Comparison of ENCODE assay signal across 8 cellular contexts in the genomic region with DNA sequence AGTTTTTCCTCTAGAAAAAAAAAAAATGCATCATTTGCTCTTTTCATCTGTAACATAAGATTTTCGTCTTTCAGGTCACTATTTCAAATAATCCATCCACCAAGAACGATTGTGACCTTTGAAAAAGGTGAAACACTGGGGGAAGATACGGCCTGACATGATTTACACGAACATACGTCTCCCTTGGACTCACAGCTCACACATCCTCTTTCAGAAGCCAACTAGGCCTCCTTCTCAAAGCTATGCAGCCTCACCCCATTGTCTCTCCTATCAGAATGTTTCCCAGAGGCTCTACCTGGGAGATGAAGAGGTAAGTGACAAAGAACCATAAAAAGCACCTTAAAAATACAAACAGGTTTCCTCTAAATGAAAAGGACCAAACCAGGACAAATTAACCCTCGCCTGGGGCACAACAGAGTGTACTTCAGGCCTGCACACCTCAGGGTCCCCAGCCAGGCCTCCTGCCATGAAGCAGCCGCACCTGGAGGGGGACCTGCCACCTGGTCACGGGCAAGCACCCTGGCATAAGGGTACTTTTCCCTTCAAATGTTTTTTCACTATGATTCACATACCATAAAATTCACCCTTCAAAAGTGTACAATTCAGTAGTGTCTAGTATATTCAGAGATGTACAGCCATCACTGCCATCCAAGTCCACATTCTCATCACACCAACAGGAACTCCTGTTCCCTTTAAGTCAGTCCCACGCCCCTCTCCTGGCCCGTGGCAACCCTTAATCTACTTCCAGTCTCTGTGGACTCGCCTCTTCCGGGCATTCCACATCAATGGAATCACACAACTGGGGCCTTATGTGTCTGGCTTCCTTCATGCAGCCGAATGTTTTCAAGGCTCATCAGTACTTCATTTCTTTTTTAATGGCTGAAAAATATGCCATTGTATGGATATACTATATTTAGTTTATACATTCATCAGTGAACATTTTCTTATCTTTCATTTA. TPM values are rescaled to one million over a fixed set of nuclear protein-coding genes. Genes with fewer than 3 reads are reported as not detected.
DNase-seq lines count a peak whose midpoint lies in the region; ATAC-seq, FAIRE-seq and TF ChIP-seq lines count a peak whose summit lies in the region.

No MANE protein-coding gene starts in this region.

- H3K27me3 ChIP-seq in mesenchymal stem cell (ENCODE audit: control insufficient read depth in 1 of 2, insufficient read depth in 1 of 2, low read length in 2 of 2), result no peaks in the 10 kb centered on the region

- H2AFZ ChIP-seq in mesenchymal stem cell (ENCODE audit: low read depth, low read length), result no peak overlapping the region

- H2BK12ac ChIP-seq in mesenchymal stem cell (ENCODE audit: low read length in 2 of 2), result no peak overlapping the region

- peak overlapping the region; percentile 88 for H2AK5ac ChIP-seq in mesenchymal stem cell (ENCODE audit: low read length, severe bottlenecking)

- WGBS in mesenchymal stem cell, result 82% methylated on average over 12 of the region's 13 CpGs

- peak overlapping the region in 1 of 2 experiments; percentile 7 for H3K18ac ChIP-seq in mesenchymal stem cell (ENCODE audit: low read depth in 1 of 2, low read length in 2 of 2)

- no peak overlapping the region for H2BK15ac ChIP-seq in mesenchymal stem cell (ENCODE audit: low read depth, poor library complexity, severe bottlenecking)

- H3K4me3 ChIP-seq in AG10803 (ENCODE audit: low read length) (no peak overlapping the region), astrocyte of the spinal cord (ENCODE audit: low read depth, low read length) (no peak overlapping the region), mesenchymal stem cell (ENCODE audit: insufficient read depth in 1 of 2, low read depth in 1 of 2, low read length in 2 of 2) (peak overlapping the region in 1 of 2 experiments; percentile 39)

- in situ Hi-C loops in astrocyte of the spinal cord (cut with HindIII; ENCODE audit: low sequenced_read_pairs), result no loop called here

- peaks cover 35% of the 10 kb centered on the region for H3K4me1 ChIP-seq in mesenchymal stem cell (ENCODE audit: control insufficient read depth, insufficient read depth, low read depth, low read length)

- H3K79me1 ChIP-seq in mesenchymal stem cell (replicated peaks; ENCODE audit: low read length, poor library complexity, severe bottlenecking), result no peaks in the 10 kb centered on the region

- peak; percentile 38 for ATAC-seq in HG03354 (IDR thresholded peaks at IDR 0.05; ENCODE audit: poor library complexity, severe bottlenecking, unreplicated experiment)

- no peak overlapping the region for H2BK120ac ChIP-seq in mesenchymal stem cell (ENCODE audit: low read depth, low read length)

- peak overlapping the region; percentile 52 for H4K91ac ChIP-seq in mesenchymal stem cell (ENCODE audit: low read length)

- no peaks in the 10 kb centered on the region for H3K9me3 ChIP-seq in mesenchymal stem cell (ENCODE audit: control insufficient read depth, low read length)

- H3K9ac ChIP-seq in mesenchymal stem cell (ENCODE audit: low read length), result peak overlapping the region; percentile 72

- no peak overlapping the region for H3K4ac ChIP-seq in mesenchymal stem cell (ENCODE audit: low read depth in 1 of 2, low read length in 2 of 2)

- H3K36me3 ChIP-seq in mesenchymal stem cell (ENCODE audit: control insufficient read depth in 1 of 2, insufficient read depth in 2 of 2, low read depth in 1 of 2, low read length in 2 of 2), result peaks cover 13 to 17% of the 10 kb centered on the region in 2 experiments

- TF ChIP-seq CTCF in AG10803 (conservative IDR thresholded peaks at IDR 0.05; ENCODE audit: low read length) (no peak), astrocyte of the spinal cord (IDR thresholded peaks at IDR 0.05; ENCODE audit: low read depth, low read length) (no peak)

- no peak overlapping the region for H3K14ac ChIP-seq in mesenchymal stem cell (ENCODE audit: low read length in 2 of 2)

- peak; percentile 72 for DNase-seq in AG10803 (ENCODE audit: low read depth)
- no peak for DNase-seq in GM19239 (ENCODE audit: insufficient read length, low spot score)
- peak; percentile 48 for DNase-seq in astrocyte of the spinal cord (ENCODE audit: low read depth, low spot score)
- DNase-seq in mesenchymal stem cell, result peak; percentile 64
- DNase-seq in DMS114 treated with DMSO at 0.1 percent for 48 hours (lab: John Stamatoyannopoulos, UW; ENCODE audit: unreplicated experiment), result no peak
- DNase-seq in NCI-H1105 treated with DMSO at 0.1 percent for 48 hours (lab: John Stamatoyannopoulos, UW), result no peak
- no peak for DNase-seq in activated CD4-positive, alpha-beta T cell treated with anti-CD3 and anti-CD28 coated beads, Interleukin-2, amount 50 U/mL, for 48 hours

- H4K8ac ChIP-seq in mesenchymal stem cell (ENCODE audit: low read length), result no peak overlapping the region

- H3K27ac ChIP-seq in mesenchymal stem cell (ENCODE audit: low read length, poor library complexity, severe bottlenecking), result peak overlapping the region; percentile 85

- FAIRE-seq in GM19239 (lab: Jason Lieb, UNC), result peak; percentile 92

- peak overlapping the region; percentile 20 for H3K4me2 ChIP-seq in mesenchymal stem cell (ENCODE audit: low read length, poor library complexity, severe bottlenecking)

- peak overlapping the region; percentile 61 for H2BK5ac ChIP-seq in mesenchymal stem cell (ENCODE audit: low read depth, low read length, poor library complexity, severe bottlenecking)

- no peak overlapping the region for H3K23ac ChIP-seq in mesenchymal stem cell (ENCODE audit: low read length in 2 of 2)

RNA-seq across cellular contexts. Expression of a gene that starts 5.4 kb away (rescaled TPM):
- polyA plus RNA-seq in mesenchymal stem cell (2013, experiment 1 of 2), result 20.3 TPM
- polyA plus RNA-seq in mesenchymal stem cell (2013, experiment 2 of 2), result 20.9 TPM

RNA-seq across cellular contexts. Expression of a gene that starts 34.9 kb away (rescaled TPM):
- not detected for polyA plus RNA-seq in mesenchymal stem cell (2013, experiment 1 of 2)
- polyA plus RNA-seq in mesenchymal stem cell (2013, experiment 2 of 2), result not detected

Comparison
In these comparisons a context has a peak if more than half of its experiments do, and no peak if none do; other contexts are left out.
1. DNase-seq: peak in AG10803 (single experiment), astrocyte of the spinal cord (single experiment) and mesenchymal stem cell (single experiment); none in GM19239 (single experiment), DMS114 treated with DMSO at 0.1 percent for 48 hours (single experiment), NCI-H1105 treated with DMSO at 0.1 percent for 48 hours (single experiment) and activated CD4-positive, alpha-beta T cell treated with anti-CD3 and anti-CD28 coated beads, Interleukin-2, amount 50 U/mL, for 48 hours (0 of 2).